8 cellular contexts compared by ENCODE assay signal in genomic region chr15:41934843-41935242, GRCh38. TPM values are rescaled to one million over a fixed set of nuclear protein-coding genes. Genes with fewer than 3 reads are reported as not detected.
DNase-seq lines count a peak whose midpoint lies in the region; ATAC-seq and TF ChIP-seq lines count a peak whose summit lies in the region.

No MANE protein-coding gene starts in this region.

- 62 to 79% (median 65%) methylated on average over 4 of the region's 4 CpGs for WGBS in psoas muscle, 3 donors

- H3K27me3 ChIP-seq in breast epithelium (no peaks in the 10 kb centered on the region), psoas muscle (ENCODE audit: insufficient read depth in 3 of 3, low read length in 2 of 3) (no peaks in the 10 kb centered on the region)

- H3K4me3 Mint-ChIP-seq in activated B cell treated with CpG ODN at 0.5 μM for 24 hours, result peak overlapping the region; percentile 47

- H3K36me3 ChIP-seq in breast epithelium (no peaks in the 10 kb centered on the region), psoas muscle (ENCODE audit: insufficient read depth in 1 of 2, low read depth in 1 of 2) (no peaks in the 10 kb centered on the region)

- POLR2A ChIA-PET in activated B cell treated with CpG ODN at 0.5 μM for 24 hours (lab: Charles Lee), result interaction anchor here (1.0 to 1.2 kb wide), 6 partner anchors 19 to 37 kb away, joined by 3 to 7 read pairs (median 4); partner anchors contain the start of gene EHD4

- CTCF ChIA-PET in activated B cell treated with CpG ODN at 0.5 μM for 24 hours (lab: Charles Lee), result interaction anchor here (2.3 kb wide), 1 partner anchor 161 kb away, joined by 7 read pairs; the partner anchor contains the start of gene MAPKBP1

- H3K4me1 ChIP-seq in breast epithelium, result peaks cover 6 to 36% of the 10 kb centered on the region in 2 donors
- H3K4me1 ChIP-seq in psoas muscle, result peaks cover 35% of the 10 kb centered on the region

- DNase-seq in H4 (ENCODE audit: low spot score) (peak; percentile 45), activated B cell treated with CpG ODN at 0.5 μM for 24 hours (peak; percentile 27), breast epithelium (ENCODE audit: low spot score in 2 of 2) (peak; percentile 69 to 87), psoas muscle (no peak), HuH-7 (ENCODE audit: low spot score) (no peak)

- H3K27ac ChIP-seq in breast epithelium (peak overlapping the region; percentile 91 to 93), psoas muscle (peak overlapping the region; percentile 53)

- peaks cover 14% of the 10 kb centered on the region for H3K36me3 Mint-ChIP-seq in activated B cell treated with CpG ODN at 0.5 μM for 24 hours (ENCODE audit: low read depth)

- H3K9me3 ChIP-seq in breast epithelium, result no peaks in the 10 kb centered on the region
- H3K9me3 ChIP-seq in psoas muscle, result no peaks in the 10 kb centered on the region

- TF ChIP-seq POLR2A in breast epithelium (IDR thresholded peaks at IDR 0.05), result no peak

- intact Hi-C loops in activated B cell treated with CpG ODN at 0.5 μM for 24 hours (cut with micrococcal nuclease) (no loop called here), breast epithelium (cut with DNase I; ENCODE audit: low total_unique reads) (no loop called here), psoas muscle (cut with DNase I) (no loop called here)

- H3K4me3 ChIP-seq in breast epithelium, result peak overlapping the region in 1 of 3 donors; percentile 17
- no peak overlapping the region for H3K4me3 ChIP-seq in psoas muscle

- no peaks in the 10 kb centered on the region for H3K9me3 Mint-ChIP-seq in activated B cell treated with CpG ODN at 0.5 μM for 24 hours

- peak overlapping the region; percentile 90 for H3K27ac Mint-ChIP-seq in activated B cell treated with CpG ODN at 0.5 μM for 24 hours

- TF ChIP-seq CTCF in activated B cell treated with CpG ODN at 0.5 μM for 24 hours (IDR thresholded peaks at IDR 0.05) (no peak), breast epithelium (IDR thresholded peaks at IDR 0.05) (no peak), psoas muscle (IDR thresholded peaks at IDR 0.05) (no peak)

- no peaks in the 10 kb centered on the region for H3K27me3 Mint-ChIP-seq in activated B cell treated with CpG ODN at 0.5 μM for 24 hours

- H3K4me1 Mint-ChIP-seq in activated B cell treated with CpG ODN at 0.5 μM for 24 hours, result peaks cover 66% of the 10 kb centered on the region

- ATAC-seq in activated B cell treated with CpG ODN at 0.5 μM for 24 hours (ENCODE audit: low read depth), result peak; percentile 77
- ATAC-seq in psoas muscle, result no peak
- no peak for ATAC-seq in GM19023 (IDR thresholded peaks at IDR 0.05; ENCODE audit: unreplicated experiment)
- ATAC-seq in HG02852 (IDR thresholded peaks at IDR 0.05; ENCODE audit: unreplicated experiment), result no peak
- no peak for ATAC-seq in GM21360 (IDR thresholded peaks at IDR 0.05; ENCODE audit: unreplicated experiment)

RNA-seq across cellular contexts. Expression of gene EHD4, which starts 37.5 kb away (rescaled TPM):
- 6.0 and 6.8 TPM in 2 replicates for total RNA-seq in H4 (2014; rRNA removed; shearing (Covaris generic))
- total RNA-seq in activated B cell treated with CpG ODN at 0.5 μM for 24 hours (38.4 and 42.6 TPM in 2 replicates), breast epithelium (10 to 100 TPM; 30.2 to 30.5 (median 30.4) TPM), psoas muscle (1 to 10 TPM; 5.3 to 9.6 (median 6.3) TPM)
- polyA plus RNA-seq in psoas muscle, result 1 to 10 TPM; 1.7 to 4.8 (median 2.2) TPM

RNA-seq across cellular contexts. Expression of gene SPTBN5, which starts 41.0 kb away (rescaled TPM):
- total RNA-seq in H4 (2014; rRNA removed; shearing (Covaris generic)), result not detected in 2 replicates
- total RNA-seq in activated B cell treated with CpG ODN at 0.5 μM for 24 hours (0.78 and 1.1 TPM in 2 replicates), breast epithelium (1 to 10 TPM in 2 of 3 donors, under 1 TPM in 1; 0.16 to 2.3 (median 2.0) TPM), psoas muscle (under 1 TPM; 0.15 to 0.47 (median 0.29) TPM)
- polyA plus RNA-seq in psoas muscle, result under 1 TPM; 0.10 to 0.29 (median 0.13) TPM

Comparison
In these comparisons a context has a peak if more than half of its experiments do, and no peak if none do; other contexts are left out.
1. DNase-seq: peak in H4 (single experiment), activated B cell treated with CpG ODN at 0.5 μM for 24 hours (single experiment) and breast epithelium (2 of 2); none in psoas muscle (0 of 2) and HuH-7 (single experiment).